In genomic region chr12:6980740-6981139, GRCh38 we compare ENCODE assay signal across 18 cellular contexts. TPM values are rescaled to one million over a fixed set of nuclear protein-coding genes. Genes with fewer than 3 reads are reported as not detected.
"Had no signal": no experiment of that assay in that cellular context is flagged by ENCODE, and none has a peak within 500 bp of the region (broad histone marks: within the 10 kb centered on the region; RNA-seq: fewer than 3 reads in every experiment).

No MANE protein-coding gene starts in this region.

- H3K4me3 Mint-ChIP-seq: activated B cell treated with CpG ODN at 0.5 μM for 24 hours; activated CD4-positive, alpha-beta T cell treated with anti-CD3 and anti-CD28 coated beads, Interleukin-2, amount 10 ng/mL, durations not matched to agents 24 days and 14 days; activated naive CD4-positive, alpha-beta T cell treated with anti-CD3 and anti-CD28 coated beads, Interleukin-2, amount 10 ng/mL, durations not matched to agents 7 days and 5 days; naive B cell; T-helper 17 cell had no signal

- H3K4me1 ChIP-seq: parathyroid adenoma had no signal

- H3K9me3 ChIP-seq: esophagus squamous epithelium, right atrium auricular region, suprapubic skin had no signal

- DNase-seq: activated B cell treated with CpG ODN at 0.5 μM for 24 hours; activated CD4-positive, alpha-beta T cell treated with anti-CD3 and anti-CD28 coated beads, Interleukin-2, amount 10 ng/mL, durations not matched to agents 24 days and 14 days; activated naive CD4-positive, alpha-beta T cell treated with anti-CD3 and anti-CD28 coated beads, Interleukin-2, amount 10 ng/mL, durations not matched to agents 7 days and 5 days; esophagus squamous epithelium; head of caudate nucleus; midbrain; naive B cell; stimulated activated naive CD4-positive, alpha-beta T cell treated with Interleukin-2 at 50 U/mL for 16 hours; T-helper 17 cell had no signal

- H3K27me3 ChIP-seq: esophagus squamous epithelium, foreskin keratinocyte, right atrium auricular region, suprapubic skin had no signal

- H3K4me1 Mint-ChIP-seq: activated B cell treated with CpG ODN at 0.5 μM for 24 hours had no signal

- H3K27me3 Mint-ChIP-seq: activated B cell treated with CpG ODN at 0.5 μM for 24 hours; activated CD4-positive, alpha-beta T cell treated with anti-CD3 and anti-CD28 coated beads, Interleukin-2, amount 10 ng/mL, durations not matched to agents 24 days and 14 days; activated naive CD4-positive, alpha-beta T cell treated with anti-CD3 and anti-CD28 coated beads, Interleukin-2, amount 10 ng/mL, durations not matched to agents 7 days and 5 days; naive B cell; T-helper 17 cell had no signal

- H3K9me3 Mint-ChIP-seq: activated B cell treated with CpG ODN at 0.5 μM for 24 hours; activated CD4-positive, alpha-beta T cell treated with anti-CD3 and anti-CD28 coated beads, Interleukin-2, amount 10 ng/mL, durations not matched to agents 24 days and 14 days; activated naive CD4-positive, alpha-beta T cell treated with anti-CD3 and anti-CD28 coated beads, Interleukin-2, amount 10 ng/mL, durations not matched to agents 7 days and 5 days; activated T-helper 2 cell treated with anti-CD3 and anti-CD28 coated beads, Interferon-gamma antibody, Interleukin-2, Interleukin-4, amounts not matched to agents 10 μg/mL and 5 μg/mL and 100 μg/mL, durations not matched to agents 14 hours and 24 hours and 36 hours; naive B cell had no signal

- ATAC-seq: foreskin keratinocyte, T-helper 17 cell had no signal

- H3K27ac Mint-ChIP-seq: activated B cell treated with CpG ODN at 0.5 μM for 24 hours; activated CD4-positive, alpha-beta T cell treated with anti-CD3 and anti-CD28 coated beads, Interleukin-2, amount 10 ng/mL, durations not matched to agents 24 days and 14 days; activated T-helper 2 cell treated with anti-CD3 and anti-CD28 coated beads, Interferon-gamma antibody, Interleukin-2, Interleukin-4, amounts not matched to agents 10 μg/mL and 5 μg/mL and 100 μg/mL, durations not matched to agents 14 hours and 24 hours and 36 hours; T-helper 17 cell had no signal

- H3K4me3 ChIP-seq: esophagus squamous epithelium, right atrium auricular region, suprapubic skin had no signal

RNA-seq across cellular contexts. Expression of gene RNU7-1, which starts 37.1 kb away (rescaled TPM):
- total RNA-seq: activated B cell treated with CpG ODN at 0.5 μM for 24 hours; activated CD4-positive, alpha-beta T cell treated with anti-CD3 and anti-CD28 coated beads, Interleukin-2, amount 10 ng/mL, durations not matched to agents 24 days and 14 days; activated T-helper 2 cell treated with anti-CD3 and anti-CD28 coated beads, Interferon-gamma antibody, Interleukin-2, Interleukin-4, amounts not matched to agents 10 μg/mL and 5 μg/mL and 100 μg/mL, durations not matched to agents 14 hours and 24 hours and 36 hours; chondrocyte; dermis microvascular lymphatic vessel endothelial cell; esophagus squamous epithelium; foreskin keratinocyte; lower leg skin; right atrium auricular region; suprapubic skin; T-helper 17 cell; ureter had no signal
- polyA plus RNA-seq: foreskin keratinocyte had no signal
